In genomic region chr5:163489055-163489744, GRCh38 we compare ENCODE assay signal across 1 cellular context.
TF ChIP-seq lines count a peak whose summit lies in the region.

No MANE protein-coding gene starts in this region.

TF ChIP-seq in HepG2, 621 proteins besides CTCF, POLR2A, EP300 and RAD21:
- TF ChIP-seq CEBPB (IDR thresholded peaks at IDR 0.05; ENCODE audit: borderline replicate concordance, low read depth, low read length) = peak; percentile 57; the same call in 1 of the 2 replicates
- TF ChIP-seq CEBPG (CRISPR knock-in tag; IDR thresholded peaks at IDR 0.05) = peak; percentile 61
- TF ChIP-seq STAG1 (CRISPR knock-in tag; IDR thresholded peaks at IDR 0.05) = peak; percentile 15; the same call in 1 of the 2 replicates
- no peak for TF ChIP-seq ATM (IDR thresholded peaks at IDR 0.05; ENCODE audit: borderline replicate concordance)
